Comparison of ENCODE assay signal across 8 cellular contexts in the genomic region with DNA sequence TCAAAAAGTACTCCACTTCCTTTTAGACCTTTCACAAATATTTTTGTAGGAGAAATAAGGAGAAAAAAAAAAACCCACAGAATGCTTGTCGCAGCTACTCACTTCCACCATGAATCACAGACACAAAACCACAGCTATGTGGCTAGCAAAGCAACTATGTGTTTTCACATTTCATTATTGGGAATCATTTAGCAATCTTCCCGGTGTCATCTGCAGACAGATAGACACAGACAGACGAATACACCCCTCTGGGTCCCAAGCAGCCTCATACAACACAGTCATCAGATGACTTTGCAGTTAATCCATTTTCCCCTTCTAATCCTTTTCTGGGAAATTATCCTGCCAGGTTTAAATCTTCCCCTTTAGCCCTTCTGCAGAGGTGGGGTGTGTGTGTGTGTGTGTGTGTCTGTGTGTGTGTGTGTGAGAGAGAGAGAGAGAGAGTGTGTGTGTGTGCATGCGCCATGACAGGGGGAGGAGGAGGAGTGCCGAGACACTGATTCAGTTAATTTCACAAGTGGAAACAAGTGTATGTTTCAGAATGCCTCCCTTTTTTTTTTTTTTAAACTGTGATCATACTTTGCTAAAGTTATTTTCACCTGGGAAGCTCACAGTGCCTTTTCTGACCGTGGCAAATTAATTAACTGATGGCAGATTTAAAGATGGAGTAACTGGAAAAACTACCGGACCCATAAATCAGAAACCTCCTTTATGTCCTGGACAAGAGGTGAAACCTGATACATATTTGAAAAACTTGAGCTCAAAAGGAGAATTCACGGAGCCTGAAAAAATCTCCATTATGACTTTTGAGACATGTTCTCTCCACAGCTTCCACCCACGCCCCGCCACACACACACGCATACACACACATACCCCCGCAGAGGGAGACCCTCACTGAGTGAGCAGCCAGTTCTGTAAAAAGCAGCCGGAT. TPM values are rescaled to one million over a fixed set of nuclear protein-coding genes. Genes with fewer than 3 reads are reported as not detected.
DNase-seq lines count a peak whose midpoint lies in the region; ATAC-seq and TF ChIP-seq lines count a peak whose summit lies in the region.

No MANE protein-coding gene starts in this region.

- peaks cover 11% of the 10 kb centered on the region for H3K27me3 Mint-ChIP-seq in activated naive CD4-positive, alpha-beta T cell treated with anti-CD3 and anti-CD28 coated beads for 36 hours (ENCODE audit: low read depth)

- H3K18ac ChIP-seq in trophoblast cell (ENCODE audit: low read length) = no peak overlapping the region

- H3K23ac ChIP-seq in trophoblast cell (ENCODE audit: low read length) = no peak overlapping the region

- H2BK5ac ChIP-seq in trophoblast cell (ENCODE audit: low read depth, low read length, poor library complexity) = peak overlapping the region; percentile 42

- peaks cover 26% of the 10 kb centered on the region for H3K4me1 Mint-ChIP-seq in activated naive CD4-positive, alpha-beta T cell treated with anti-CD3 and anti-CD28 coated beads for 36 hours (ENCODE audit: low read depth)

- peak overlapping the region; percentile 7 for H2BK12ac ChIP-seq in trophoblast cell (ENCODE audit: low read length)

- no peaks in the 10 kb centered on the region for H3K27me3 ChIP-seq in SJSA1 (replicated peaks)
- no peaks in the 10 kb centered on the region for H3K27me3 ChIP-seq in trophoblast cell (ENCODE audit: insufficient read depth, low read length)

- H3K9ac ChIP-seq in trophoblast cell (ENCODE audit: low read length) = no peak overlapping the region

- H4K12ac ChIP-seq in trophoblast cell (ENCODE audit: low read depth, low read length) = no peak overlapping the region

- no peaks in the 10 kb centered on the region for H3K36me3 Mint-ChIP-seq in activated naive CD4-positive, alpha-beta T cell treated with anti-CD3 and anti-CD28 coated beads for 36 hours (ENCODE audit: low read depth)

- ATAC-seq in esophagus mucosa (peak; percentile 52), GM19324 (IDR thresholded peaks at IDR 0.05; ENCODE audit: low FRiP score, unreplicated experiment) (no peak)

- in situ Hi-C loops in GM13976 (cut with MboI; ENCODE audit: low sequenced_read_pairs, unreplicated experiment) = no loop called here

- peak overlapping the region; percentile 27 for H2BK120ac ChIP-seq in trophoblast cell (ENCODE audit: insufficient read depth, low read length, poor library complexity)

- H3K9me3 Mint-ChIP-seq in activated naive CD4-positive, alpha-beta T cell treated with anti-CD3 and anti-CD28 coated beads for 36 hours = no peaks in the 10 kb centered on the region

- H2AFZ ChIP-seq in trophoblast cell (ENCODE audit: insufficient read depth, low read length, poor library complexity) = no peak overlapping the region

- H3K36me3 ChIP-seq in SJSA1 = no peaks in the 10 kb centered on the region
- no peaks in the 10 kb centered on the region for H3K36me3 ChIP-seq in trophoblast cell (ENCODE audit: control insufficient read depth in 1 of 2, insufficient read depth in 2 of 2, low read length in 2 of 2)

- H3K14ac ChIP-seq in trophoblast cell (ENCODE audit: low read length) = peak overlapping the region; percentile 1

- peak; percentile 54 for DNase-seq in activated naive CD4-positive, alpha-beta T cell treated with anti-CD3 and anti-CD28 coated beads for 36 hours
- DNase-seq in activated naive CD4-positive, alpha-beta T cell (lab: John Stamatoyannopoulos, UW) = no peak
- DNase-seq in SJSA1 (ENCODE audit: low read depth in 1 of 2, low spot score in 2 of 2) (peak; percentile 85 to 97), trophoblast cell (peak; percentile 88 to 97), GM13976 (ENCODE audit: low spot score) (no peak), NCI-H2029 (lab: John Stamatoyannopoulos, UW) (no peak)

- no peak for TF ChIP-seq CTCF in GM13976 (IDR thresholded peaks at IDR 0.05; ENCODE audit: borderline replicate concordance, control extremely low read depth, extremely low read depth, insufficient read depth, missing control alignments)

- peak overlapping the region; percentile 23 for H3K4me2 ChIP-seq in trophoblast cell (ENCODE audit: low read length)

- no peak overlapping the region for H4K8ac ChIP-seq in trophoblast cell (ENCODE audit: low read depth, low read length)

- no CpG with 5 or more reads among the region's 13 CpGs for WGBS in trophoblast cell (ENCODE audit: extremely low coverage, insufficient coverage, insufficient read length)

- H3K4me3 ChIP-seq in SJSA1 (peak overlapping the region; percentile 12), trophoblast cell (ENCODE audit: low read depth, low read length) (no peak overlapping the region)

- peak overlapping the region; percentile 87 for H3K27ac Mint-ChIP-seq in activated naive CD4-positive, alpha-beta T cell treated with anti-CD3 and anti-CD28 coated beads for 36 hours

- H3K79me2 ChIP-seq in trophoblast cell (ENCODE audit: control insufficient read depth, insufficient read depth, low read length, poor library complexity) = no peaks in the 10 kb centered on the region

- H3K27ac ChIP-seq in SJSA1 (peak overlapping the region; percentile 97), trophoblast cell (ENCODE audit: low read depth, low read length) (peak overlapping the region; percentile 95)

- H3K4me1 ChIP-seq in SJSA1 (replicated peaks) (peaks cover 53% of the 10 kb centered on the region), trophoblast cell (ENCODE audit: control insufficient read depth in 1 of 2, insufficient read depth in 2 of 2, low read length in 2 of 2) (peaks cover 29 to 33% of the 10 kb centered on the region in 2 experiments)

- no peaks in the 10 kb centered on the region for H3K9me3 ChIP-seq in SJSA1 (replicated peaks)
- H3K9me3 ChIP-seq in trophoblast cell (ENCODE audit: insufficient read depth, low read depth, low read length) = no peaks in the 10 kb centered on the region

- H4K91ac ChIP-seq in trophoblast cell (ENCODE audit: low read depth, low read length) = peak overlapping the region; percentile 37

- H3K79me1 ChIP-seq in trophoblast cell (ENCODE audit: low read length) = peaks cover 36% of the 10 kb centered on the region

- intact Hi-C loops in activated naive CD4-positive, alpha-beta T cell treated with anti-CD3 and anti-CD28 coated beads for 36 hours (cut with micrococcal nuclease) = loop anchor here (1.0 to 5.0 kb wide), 3 partner anchors 8 to 810 kb away; a partner anchor contains a TSS

- H2AK5ac ChIP-seq in trophoblast cell (ENCODE audit: low read length) = no peak overlapping the region

- no peak overlapping the region for H3K4ac ChIP-seq in trophoblast cell (ENCODE audit: low read depth, low read length)

- peak overlapping the region; percentile 39 for H3K4me3 Mint-ChIP-seq in activated naive CD4-positive, alpha-beta T cell treated with anti-CD3 and anti-CD28 coated beads for 36 hours

- CTCF ChIA-PET in activated naive CD4-positive, alpha-beta T cell treated with anti-CD3 and anti-CD28 coated beads for 36 hours (lab: Charles Lee) = interaction anchor here (0.5 to 1.3 kb wide), 4 partner anchors 9 to 289 kb away, joined by 3 to 6 read pairs (median 4); no protein-coding TSS in a partner anchor

RNA-seq across cellular contexts. Expression of gene LTBP2, which starts 39.9 kb away (rescaled TPM):
- under 1 TPM; 0.32 to 0.55 TPM for total RNA-seq in activated naive CD4-positive, alpha-beta T cell treated with anti-CD3 and anti-CD28 coated beads for 36 hours
- total RNA-seq in SJSA1 (2014; rRNA removed; shearing (Covaris generic)) = 1.3 and 2.2 TPM in 2 replicates
- 14.4 TPM for total RNA-seq in esophagus mucosa
- polyA plus RNA-seq in trophoblast cell (2013) = 3.7 and 4.1 TPM in 2 replicates

Comparison
In these comparisons a context has a peak if more than half of its experiments do, and no peak if none do; other contexts are left out.
1. DNase-seq: peak in activated naive CD4-positive, alpha-beta T cell treated with anti-CD3 and anti-CD28 coated beads for 36 hours (single experiment), SJSA1 (2 of 2) and trophoblast cell (2 of 2); none in activated naive CD4-positive, alpha-beta T cell (0 of 4), GM13976 (single experiment) and NCI-H2029 (single experiment).